ENCODE assay signal across 2 cellular contexts in genomic region chr17:83110755-83111154, GRCh38.
TF ChIP-seq lines count a peak whose summit lies in the region.

No MANE protein-coding gene starts in this region.

TF ChIP-seq in liver, 16 proteins besides CTCF, POLR2A, EP300 and RAD21 (continued from another document):
- TF ChIP-seq EGR1 (IDR thresholded peaks at IDR 0.05; ENCODE audit: low read depth in 2 of 2) (no peak), JUND (IDR thresholded peaks at IDR 0.05) (no peak), YY1 (IDR thresholded peaks at IDR 0.05) (no peak), RXRA (IDR thresholded peaks at IDR 0.05) (peak; percentile 59 to 80), SP1 (IDR thresholded peaks at IDR 0.05) (no peak), TAF1 (conservative IDR thresholded peaks at IDR 0.05) (no peak), ZBTB33 (IDR thresholded peaks at IDR 0.05) (no peak), HNF4A (conservative IDR thresholded peaks at IDR 0.05) (no peak), NR2F2 (IDR thresholded peaks at IDR 0.05) (peak; percentile 94), FOXA2 (IDR thresholded peaks at IDR 0.05) (no peak), HNF4G (IDR thresholded peaks at IDR 0.05) (no peak), REST (IDR thresholded peaks at IDR 0.05) (peak; percentile 18), ATF3 (IDR thresholded peaks at IDR 0.05) (no peak), MAX (IDR thresholded peaks at IDR 0.05) (no peak), GABPA (IDR thresholded peaks at IDR 0.05 in 1 of 2, conservative IDR thresholded peaks at IDR 0.05 in 1 of 2) (no peak)

TF ChIP-seq in HepG2, 621 proteins besides CTCF, POLR2A, EP300 and RAD21:
- no peak for TF ChIP-seq ATF4 (CRISPR knock-in tag; IDR thresholded peaks at IDR 0.05)
- no peak for TF ChIP-seq ZFP90 (CRISPR knock-in tag; IDR thresholded peaks at IDR 0.05; ENCODE audit: borderline replicate concordance)
- no peak for TF ChIP-seq ZNF160 (CRISPR knock-in tag; IDR thresholded peaks at IDR 0.05)
- TF ChIP-seq ZMYM4 (CRISPR knock-in tag; IDR thresholded peaks at IDR 0.05): no peak
- no peak for TF ChIP-seq KLF11 (CRISPR knock-in tag; IDR thresholded peaks at IDR 0.05)
- TF ChIP-seq ZNF724P (CRISPR knock-in tag; IDR thresholded peaks at IDR 0.05; ENCODE audit: borderline replicate concordance): no peak
- TF ChIP-seq POLR2AphosphoS5 (IDR thresholded peaks at IDR 0.05; ENCODE audit: low read depth, low read length): no peak
- no peak for TF ChIP-seq ZNF589 (CRISPR knock-in tag; conservative IDR thresholded peaks at IDR 0.05)
- TF ChIP-seq SIN3A (IDR thresholded peaks at IDR 0.05; ENCODE audit: borderline replicate concordance, low read depth, low read length): no peak
- no peak for TF ChIP-seq STAT5B (CRISPR knock-in tag; IDR thresholded peaks at IDR 0.05)
- no peak for TF ChIP-seq ZNF17 (CRISPR knock-in tag; IDR thresholded peaks at IDR 0.05)
- TF ChIP-seq ZBTB39 (CRISPR knock-in tag; IDR thresholded peaks at IDR 0.05): no peak
- TF ChIP-seq ZNF235 (CRISPR knock-in tag; IDR thresholded peaks at IDR 0.05; ENCODE audit: borderline replicate concordance): no peak
- TF ChIP-seq KLF9 (CRISPR knock-in tag; IDR thresholded peaks at IDR 0.05; ENCODE audit: low read depth): no peak
- no peak for TF ChIP-seq ZFP36L1 (CRISPR knock-in tag; IDR thresholded peaks at IDR 0.05)
